In the genomic region with DNA sequence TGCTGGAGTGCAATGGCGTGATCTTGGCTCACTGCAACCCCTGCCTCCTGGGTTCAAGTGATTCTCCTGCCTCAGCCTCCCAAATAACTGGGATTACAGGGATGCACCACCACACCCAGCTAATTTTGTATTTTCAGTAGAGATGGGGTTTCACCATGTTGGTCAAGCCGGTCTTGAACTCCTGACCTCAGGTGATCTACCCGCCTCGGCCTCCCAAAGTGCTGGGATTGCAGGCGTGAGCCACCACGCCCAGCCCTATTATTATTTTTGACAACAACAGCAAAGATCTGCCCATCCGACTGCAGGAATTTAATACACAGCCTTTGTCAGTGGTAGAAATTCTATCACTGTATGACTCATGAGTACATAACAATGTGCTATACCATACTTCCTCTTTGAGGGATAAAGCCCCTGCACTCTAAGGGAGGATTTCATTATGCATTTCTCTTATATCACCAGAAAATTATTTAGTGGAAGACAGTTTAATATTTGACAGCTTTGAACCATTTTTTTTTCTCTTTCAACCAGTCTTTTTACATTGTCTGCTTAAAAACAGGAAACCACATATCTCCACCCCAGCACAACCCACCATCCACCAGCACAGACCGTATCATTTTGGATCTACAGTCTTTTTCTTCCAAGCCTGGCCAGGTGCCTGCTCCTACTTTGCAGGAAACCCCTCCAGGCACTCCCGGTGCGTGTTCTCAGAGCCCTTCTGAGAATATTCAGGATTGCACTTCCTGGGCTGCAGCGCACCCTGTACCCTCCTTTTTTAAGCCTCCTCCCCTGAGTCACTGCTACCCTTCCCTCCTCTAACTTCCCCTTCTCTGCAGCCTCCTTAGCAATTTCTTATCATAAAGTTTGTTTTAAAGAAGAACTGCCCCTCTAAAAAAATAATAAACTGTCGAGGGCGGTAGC, we compare ENCODE assay signal across 1 cellular context.
TF ChIP-seq lines count a peak whose summit lies in the region.

No MANE protein-coding gene starts in this region.

TF ChIP-seq in GM23338, 12 proteins besides CTCF, POLR2A, EP300 and RAD21 (continued from another document):
- TF ChIP-seq, protein P1, sequence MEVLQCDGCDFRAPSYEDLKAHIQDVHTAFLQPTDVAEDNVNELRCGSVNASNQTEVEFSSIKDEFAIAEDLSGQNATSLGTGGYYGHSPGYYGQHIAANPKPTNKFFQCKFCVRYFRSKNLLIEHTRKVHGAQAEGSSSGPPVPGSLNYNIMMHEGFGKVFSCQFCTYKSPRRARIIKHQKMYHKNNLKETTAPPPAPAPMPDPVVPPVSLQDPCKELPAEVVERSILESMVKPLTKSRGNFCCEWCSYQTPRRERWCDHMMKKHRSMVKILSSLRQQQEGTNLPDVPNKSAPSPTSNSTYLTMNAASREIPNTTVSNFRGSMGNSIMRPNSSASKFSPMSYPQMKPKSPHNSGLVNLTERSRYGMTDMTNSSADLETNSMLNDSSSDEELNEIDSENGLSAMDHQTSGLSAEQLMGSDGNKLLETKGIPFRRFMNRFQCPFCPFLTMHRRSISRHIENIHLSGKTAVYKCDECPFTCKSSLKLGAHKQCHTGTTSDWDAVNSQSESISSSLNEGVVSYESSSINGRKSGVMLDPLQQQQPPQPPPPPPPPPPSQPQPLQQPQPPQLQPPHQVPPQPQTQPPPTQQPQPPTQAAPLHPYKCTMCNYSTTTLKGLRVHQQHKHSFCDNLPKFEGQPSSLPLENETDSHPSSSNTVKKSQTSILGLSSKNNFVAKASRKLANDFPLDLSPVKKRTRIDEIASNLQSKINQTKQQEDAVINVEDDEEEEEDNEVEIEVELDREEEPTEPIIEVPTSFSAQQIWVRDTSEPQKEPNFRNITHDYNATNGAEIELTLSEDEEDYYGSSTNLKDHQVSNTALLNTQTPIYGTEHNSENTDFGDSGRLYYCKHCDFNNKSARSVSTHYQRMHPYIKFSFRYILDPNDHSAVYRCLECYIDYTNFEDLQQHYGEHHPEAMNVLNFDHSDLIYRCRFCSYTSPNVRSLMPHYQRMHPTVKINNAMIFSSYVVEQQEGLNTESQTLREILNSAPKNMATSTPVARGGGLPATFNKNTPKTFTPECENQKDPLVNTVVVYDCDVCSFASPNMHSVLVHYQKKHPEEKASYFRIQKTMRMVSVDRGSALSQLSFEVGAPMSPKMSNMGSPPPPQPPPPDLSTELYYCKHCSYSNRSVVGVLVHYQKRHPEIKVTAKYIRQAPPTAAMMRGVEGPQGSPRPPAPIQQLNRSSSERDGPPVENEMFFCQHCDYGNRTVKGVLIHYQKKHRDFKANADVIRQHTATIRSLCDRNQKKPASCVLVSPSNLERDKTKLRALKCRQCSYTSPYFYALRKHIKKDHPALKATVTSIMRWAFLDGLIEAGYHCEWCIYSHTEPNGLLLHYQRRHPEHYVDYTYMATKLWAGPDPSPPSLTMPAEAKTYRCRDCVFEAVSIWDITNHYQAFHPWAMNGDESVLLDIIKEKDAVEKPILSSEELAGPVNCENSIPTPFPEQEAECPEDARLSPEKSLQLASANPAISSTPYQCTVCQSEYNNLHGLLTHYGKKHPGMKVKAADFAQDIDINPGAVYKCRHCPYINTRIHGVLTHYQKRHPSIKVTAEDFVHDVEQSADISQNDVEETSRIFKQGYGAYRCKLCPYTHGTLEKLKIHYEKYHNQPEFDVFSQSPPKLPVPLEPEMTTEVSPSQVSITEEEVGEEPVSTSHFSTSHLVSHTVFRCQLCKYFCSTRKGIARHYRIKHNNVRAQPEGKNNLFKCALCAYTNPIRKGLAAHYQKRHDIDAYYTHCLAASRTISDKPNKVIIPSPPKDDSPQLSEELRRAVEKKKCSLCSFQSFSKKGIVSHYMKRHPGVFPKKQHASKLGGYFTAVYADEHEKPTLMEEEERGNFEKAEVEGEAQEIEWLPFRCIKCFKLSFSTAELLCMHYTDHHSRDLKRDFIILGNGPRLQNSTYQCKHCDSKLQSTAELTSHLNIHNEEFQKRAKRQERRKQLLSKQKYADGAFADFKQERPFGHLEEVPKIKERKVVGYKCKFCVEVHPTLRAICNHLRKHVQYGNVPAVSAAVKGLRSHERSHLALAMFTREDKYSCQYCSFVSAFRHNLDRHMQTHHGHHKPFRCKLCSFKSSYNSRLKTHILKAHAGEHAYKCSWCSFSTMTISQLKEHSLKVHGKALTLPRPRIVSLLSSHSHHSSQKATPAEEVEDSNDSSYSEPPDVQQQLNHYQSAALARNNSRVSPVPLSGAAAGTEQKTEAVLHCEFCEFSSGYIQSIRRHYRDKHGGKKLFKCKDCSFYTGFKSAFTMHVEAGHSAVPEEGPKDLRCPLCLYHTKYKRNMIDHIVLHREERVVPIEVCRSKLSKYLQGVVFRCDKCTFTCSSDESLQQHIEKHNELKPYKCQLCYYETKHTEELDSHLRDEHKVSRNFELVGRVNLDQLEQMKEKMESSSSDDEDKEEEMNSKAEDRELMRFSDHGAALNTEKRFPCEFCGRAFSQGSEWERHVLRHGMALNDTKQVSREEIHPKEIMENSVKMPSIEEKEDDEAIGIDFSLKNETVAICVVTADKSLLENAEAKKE (CRISPR knock-in tag; IDR thresholded peaks at IDR 0.05), result no peak
- TF ChIP-seq ZNF114 (CRISPR knock-in tag; IDR thresholded peaks at IDR 0.05), result no peak
- TF ChIP-seq, protein P2, sequence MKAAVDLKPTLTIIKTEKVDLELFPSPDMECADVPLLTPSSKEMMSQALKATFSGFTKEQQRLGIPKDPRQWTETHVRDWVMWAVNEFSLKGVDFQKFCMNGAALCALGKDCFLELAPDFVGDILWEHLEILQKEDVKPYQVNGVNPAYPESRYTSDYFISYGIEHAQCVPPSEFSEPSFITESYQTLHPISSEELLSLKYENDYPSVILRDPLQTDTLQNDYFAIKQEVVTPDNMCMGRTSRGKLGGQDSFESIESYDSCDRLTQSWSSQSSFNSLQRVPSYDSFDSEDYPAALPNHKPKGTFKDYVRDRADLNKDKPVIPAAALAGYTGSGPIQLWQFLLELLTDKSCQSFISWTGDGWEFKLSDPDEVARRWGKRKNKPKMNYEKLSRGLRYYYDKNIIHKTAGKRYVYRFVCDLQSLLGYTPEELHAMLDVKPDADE (IDR thresholded peaks at IDR 0.05), result no peak
- TF ChIP-seq NANOG (IDR thresholded peaks at IDR 0.05; ENCODE audit: borderline replicate concordance), result no peak
- no peak for TF ChIP-seq STAT1 (IDR thresholded peaks at IDR 0.05; ENCODE audit: unreplicated experiment)
- TF ChIP-seq POLR2AphosphoS5 (IDR thresholded peaks at IDR 0.05; ENCODE audit: low read depth), result no peak
- TF ChIP-seq EZH2 (IDR thresholded peaks at IDR 0.05; ENCODE audit: low read depth, unreplicated experiment), result no peak
- no peak for TF ChIP-seq EZH2phosphoT487 (IDR thresholded peaks at IDR 0.05; ENCODE audit: unreplicated experiment)
- TF ChIP-seq, protein P3, sequence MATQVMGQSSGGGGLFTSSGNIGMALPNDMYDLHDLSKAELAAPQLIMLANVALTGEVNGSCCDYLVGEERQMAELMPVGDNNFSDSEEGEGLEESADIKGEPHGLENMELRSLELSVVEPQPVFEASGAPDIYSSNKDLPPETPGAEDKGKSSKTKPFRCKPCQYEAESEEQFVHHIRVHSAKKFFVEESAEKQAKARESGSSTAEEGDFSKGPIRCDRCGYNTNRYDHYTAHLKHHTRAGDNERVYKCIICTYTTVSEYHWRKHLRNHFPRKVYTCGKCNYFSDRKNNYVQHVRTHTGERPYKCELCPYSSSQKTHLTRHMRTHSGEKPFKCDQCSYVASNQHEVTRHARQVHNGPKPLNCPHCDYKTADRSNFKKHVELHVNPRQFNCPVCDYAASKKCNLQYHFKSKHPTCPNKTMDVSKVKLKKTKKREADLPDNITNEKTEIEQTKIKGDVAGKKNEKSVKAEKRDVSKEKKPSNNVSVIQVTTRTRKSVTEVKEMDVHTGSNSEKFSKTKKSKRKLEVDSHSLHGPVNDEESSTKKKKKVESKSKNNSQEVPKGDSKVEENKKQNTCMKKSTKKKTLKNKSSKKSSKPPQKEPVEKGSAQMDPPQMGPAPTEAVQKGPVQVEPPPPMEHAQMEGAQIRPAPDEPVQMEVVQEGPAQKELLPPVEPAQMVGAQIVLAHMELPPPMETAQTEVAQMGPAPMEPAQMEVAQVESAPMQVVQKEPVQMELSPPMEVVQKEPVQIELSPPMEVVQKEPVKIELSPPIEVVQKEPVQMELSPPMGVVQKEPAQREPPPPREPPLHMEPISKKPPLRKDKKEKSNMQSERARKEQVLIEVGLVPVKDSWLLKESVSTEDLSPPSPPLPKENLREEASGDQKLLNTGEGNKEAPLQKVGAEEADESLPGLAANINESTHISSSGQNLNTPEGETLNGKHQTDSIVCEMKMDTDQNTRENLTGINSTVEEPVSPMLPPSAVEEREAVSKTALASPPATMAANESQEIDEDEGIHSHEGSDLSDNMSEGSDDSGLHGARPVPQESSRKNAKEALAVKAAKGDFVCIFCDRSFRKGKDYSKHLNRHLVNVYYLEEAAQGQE (IDR thresholded peaks at IDR 0.05; ENCODE audit: unreplicated experiment), result no peak
- TF ChIP-seq CREB1 (CRISPR knock-in tag; IDR thresholded peaks at IDR 0.05; ENCODE audit: low read depth), result no peak
- no peak for TF ChIP-seq JUNB (IDR thresholded peaks at IDR 0.05; ENCODE audit: unreplicated experiment)
